29 cellular contexts compared by ENCODE assay signal in the genomic region with DNA sequence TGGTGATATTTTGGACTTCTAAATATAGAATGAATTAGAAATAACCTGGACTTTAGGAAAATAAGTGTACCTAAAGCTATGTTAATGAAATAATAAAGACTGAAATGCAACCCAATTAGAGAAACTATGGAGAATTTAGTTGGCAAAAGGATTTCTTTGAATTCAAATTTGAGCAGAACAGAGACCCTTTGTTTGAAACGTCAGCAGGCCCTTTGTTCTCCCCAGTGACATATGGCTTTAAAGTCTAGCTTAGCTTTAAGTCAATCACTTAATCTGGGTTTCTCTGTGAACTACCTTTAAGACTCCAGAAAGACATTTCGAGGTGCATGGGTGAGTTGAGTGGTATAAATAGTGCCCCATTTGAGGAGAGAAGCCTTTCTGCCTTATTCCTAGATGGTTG.
"Had no signal": no experiment of that assay in that cellular context is flagged by ENCODE, and none has a peak within 500 bp of the region (broad histone marks: within the 10 kb centered on the region; RNA-seq: fewer than 3 reads in every experiment).

No MANE protein-coding gene starts in this region.

- H3K4me1 Mint-ChIP-seq: activated CD4-positive, alpha-beta T cell treated with anti-CD3 and anti-CD28 coated beads, Interleukin-2, amount 10 ng/mL, durations not matched to agents 7 days and 5 days; activated naive CD4-positive, alpha-beta T cell treated with anti-CD3 and anti-CD28 coated beads, Interleukin-2, amount 10 ng/mL, durations not matched to agents 7 days and 5 days; activated naive CD8-positive, alpha-beta T cell treated with anti-CD3 and anti-CD28 coated beads, Interleukin-2, amount 10 ng/mL, durations not matched to agents 7 days and 5 days; memory B cell; naive thymus-derived CD8-positive, alpha-beta T cell had no signal

- H3K4me3 Mint-ChIP-seq: activated CD4-positive, alpha-beta memory T cell treated with anti-CD3 and anti-CD28 coated beads, Interleukin-2, amount 10 ng/mL, durations not matched to agents 7 days and 5 days; activated CD4-positive, alpha-beta T cell treated with anti-CD3 and anti-CD28 coated beads, Interleukin-2, amount 10 ng/mL, durations not matched to agents 7 days and 5 days; activated naive CD4-positive, alpha-beta T cell treated with anti-CD3 and anti-CD28 coated beads, Interleukin-2, amount 10 ng/mL, durations not matched to agents 7 days and 5 days; activated naive CD8-positive, alpha-beta T cell treated with anti-CD3 and anti-CD28 coated beads, Interleukin-2, amount 10 ng/mL, durations not matched to agents 7 days and 5 days; activated T-cell treated with anti-CD3 and anti-CD28 coated beads, Interleukin-2, amount 50 U/mL, for 24 hours; effector memory CD8-positive, alpha-beta T cell; memory B cell; naive thymus-derived CD8-positive, alpha-beta T cell; stimulated activated naive CD8-positive, alpha-beta T cell treated with anti-CD3 and anti-CD28 coated beads, Interleukin-15, Interleukin-2, amounts not matched to agents 100 ng/mL and 50 ng/mL, for 24 hours; T-helper 17 cell; WTC11 had no signal

- H3K4me3 ChIP-seq: coronary artery, hepatocyte, right lobe of liver, thyroid gland, upper lobe of left lung, vagina had no signal

- H3K27ac ChIP-seq: brain microvascular endothelial cell, coronary artery, dorsolateral prefrontal cortex, foreskin keratinocyte, hepatocyte, right lobe of liver, thyroid gland, upper lobe of left lung, vagina had no signal

- H3K27ac Mint-ChIP-seq: activated CD4-positive, alpha-beta memory T cell treated with anti-CD3 and anti-CD28 coated beads, Interleukin-2, amount 10 ng/mL, durations not matched to agents 7 days and 5 days; activated CD4-positive, alpha-beta T cell treated with anti-CD3 and anti-CD28 coated beads, Interleukin-2, amount 10 ng/mL, durations not matched to agents 7 days and 5 days; activated naive CD4-positive, alpha-beta T cell treated with anti-CD3 and anti-CD28 coated beads, Interleukin-2, amount 10 ng/mL, durations not matched to agents 7 days and 5 days; activated naive CD8-positive, alpha-beta T cell treated with anti-CD3 and anti-CD28 coated beads, Interleukin-2, amount 10 ng/mL, durations not matched to agents 7 days and 5 days; activated T-cell treated with anti-CD3 and anti-CD28 coated beads, Interleukin-2, amount 50 U/mL, for 24 hours; effector memory CD8-positive, alpha-beta T cell; memory B cell; stimulated activated naive CD8-positive, alpha-beta T cell treated with anti-CD3 and anti-CD28 coated beads, Interleukin-15, Interleukin-2, amounts not matched to agents 100 ng/mL and 50 ng/mL, for 24 hours; T-helper 17 cell; WTC11 had no signal

- H3K36me3 Mint-ChIP-seq: activated naive CD4-positive, alpha-beta T cell treated with anti-CD3 and anti-CD28 coated beads, Interleukin-2, amount 10 ng/mL, durations not matched to agents 7 days and 5 days; activated naive CD8-positive, alpha-beta T cell treated with anti-CD3 and anti-CD28 coated beads, Interleukin-2, amount 10 ng/mL, durations not matched to agents 7 days and 5 days; naive thymus-derived CD8-positive, alpha-beta T cell; WTC11 had no signal

- H3K4me2 ChIP-seq: hepatocyte had no signal

- DNase-seq: activated CD4-positive, alpha-beta memory T cell treated with anti-CD3 and anti-CD28 coated beads, Interleukin-2, amount 10 ng/mL, durations not matched to agents 7 days and 5 days; activated CD4-positive, alpha-beta T cell treated with anti-CD3 and anti-CD28 coated beads for 1 hour; activated CD4-positive, alpha-beta T cell treated with anti-CD3 and anti-CD28 coated beads, Interleukin-2, amount 10 ng/mL, durations not matched to agents 7 days and 5 days; activated CD8-positive, alpha-beta memory T cell treated with anti-CD3 and anti-CD28 coated beads, Interleukin-2, amount 50 U/mL, for 48 hours; activated gamma-delta T cell; activated naive CD4-positive, alpha-beta T cell treated with anti-CD3 and anti-CD28 coated beads, Interleukin-2, amount 10 ng/mL, durations not matched to agents 7 days and 5 days; activated naive CD8-positive, alpha-beta T cell treated with anti-CD3 and anti-CD28 coated beads, Interleukin-2, amount 10 ng/mL, durations not matched to agents 7 days and 5 days; activated T-cell treated with anti-CD3 and anti-CD28 coated beads, Interleukin-2, amount 50 U/mL, for 24 hours; amniotic stem cell; brain microvascular endothelial cell; dorsolateral prefrontal cortex; effector memory CD8-positive, alpha-beta T cell; foreskin keratinocyte; kidney; left colon; naive thymus-derived CD8-positive, alpha-beta T cell; posterior cingulate gyrus; right lobe of liver; stimulated activated CD4-positive, alpha-beta T cell treated with anti-CD3 and anti-CD28 coated beads, Interleukin-2, amount 100 ng/mL, for 48 hours; T-helper 17 cell; T1000; thyroid gland; upper lobe of left lung had no signal

- H3K27me3 Mint-ChIP-seq: activated CD4-positive, alpha-beta memory T cell treated with anti-CD3 and anti-CD28 coated beads, Interleukin-2, amount 10 ng/mL, durations not matched to agents 7 days and 5 days; activated T-cell treated with anti-CD3 and anti-CD28 coated beads, Interleukin-2, amount 50 U/mL, for 24 hours; stimulated activated naive CD8-positive, alpha-beta T cell treated with anti-CD3 and anti-CD28 coated beads, Interleukin-15, Interleukin-2, amounts not matched to agents 100 ng/mL and 50 ng/mL, for 24 hours; T-helper 17 cell had no signal

- H3K79me2 ChIP-seq: hepatocyte had no signal

- H3K4me1 ChIP-seq: thyroid gland, upper lobe of left lung, vagina had no signal

- H3K36me3 ChIP-seq: brain microvascular endothelial cell, right lobe of liver, thyroid gland, upper lobe of left lung, vagina had no signal

- H2AFZ ChIP-seq: hepatocyte had no signal

- H3K9me3 ChIP-seq: thyroid gland, upper lobe of left lung, vagina had no signal

- H3K27me3 ChIP-seq: brain microvascular endothelial cell, dorsolateral prefrontal cortex, foreskin keratinocyte, hepatocyte, right lobe of liver, thyroid gland, upper lobe of left lung, vagina had no signal

- H3K9me3 Mint-ChIP-seq: activated naive CD4-positive, alpha-beta T cell treated with anti-CD3 and anti-CD28 coated beads, Interleukin-2, amount 10 ng/mL, durations not matched to agents 7 days and 5 days; activated naive CD8-positive, alpha-beta T cell treated with anti-CD3 and anti-CD28 coated beads, Interleukin-2, amount 10 ng/mL, durations not matched to agents 7 days and 5 days; activated T-cell treated with anti-CD3 and anti-CD28 coated beads, Interleukin-2, amount 50 U/mL, for 24 hours; stimulated activated naive CD8-positive, alpha-beta T cell treated with anti-CD3 and anti-CD28 coated beads, Interleukin-15, Interleukin-2, amounts not matched to agents 100 ng/mL and 50 ng/mL, for 24 hours had no signal
